8 cellular contexts compared by ENCODE assay signal in the genomic region with DNA sequence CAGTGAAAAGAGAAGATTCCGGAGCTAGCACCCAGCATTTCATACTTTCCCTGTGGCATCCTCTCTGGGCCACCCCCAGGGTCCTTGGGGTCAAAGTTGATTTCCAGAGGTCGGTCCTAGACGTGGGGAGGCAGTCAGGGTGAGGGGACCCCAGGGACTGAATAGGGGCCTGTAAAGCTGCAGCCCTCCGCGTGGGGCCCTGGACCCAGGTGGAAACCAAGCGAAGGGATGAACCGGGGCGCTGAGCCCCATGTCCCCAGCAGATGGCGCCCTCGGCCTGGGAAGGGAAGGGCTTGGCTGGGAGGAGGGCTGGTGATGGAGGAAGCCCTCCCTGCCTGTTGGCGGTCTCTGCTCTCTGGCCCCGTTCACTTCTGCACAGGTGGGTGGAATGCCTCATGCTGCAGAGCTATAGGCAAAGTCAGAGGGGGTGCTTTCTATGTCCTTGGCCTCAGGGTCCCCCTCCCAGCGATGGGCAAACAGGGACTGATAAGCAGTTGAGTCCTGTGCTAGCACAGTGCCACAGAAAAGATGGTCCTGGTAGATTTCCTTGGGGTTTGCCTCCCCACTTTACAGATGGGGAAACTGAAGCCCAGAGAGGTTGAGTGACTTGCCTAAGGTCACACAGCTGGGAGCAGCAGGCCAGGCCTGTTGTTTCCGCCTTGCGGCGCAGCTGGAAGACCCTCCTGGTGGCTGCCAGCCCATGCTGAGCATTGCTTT.
DNase-seq lines count a peak whose midpoint lies in the region; ATAC-seq lines count a peak whose summit lies in the region.

No MANE protein-coding gene starts in this region.

- intact Hi-C loops in left ventricle myocardium superior (cut with micrococcal nuclease) (no loop called here), sciatic nerve (cut with DNase I) (loop anchor here (10.0 kb wide), 2 partner anchors 339 to 439 kb away; a partner anchor contains a TSS)

- peak; percentile 59 for DNase-seq in EH (ENCODE audit: low read depth)
- DNase-seq in LoVo (ENCODE audit: low spot score), result peak; percentile 33
- peak in 4 of 5 donors; percentile 26 to 45 (median 33) for DNase-seq in T-helper 1 cell
- peak; percentile 41 for DNase-seq in amniotic stem cell (lab: John Stamatoyannopoulos, UW)
- DNase-seq in left ventricle myocardium superior, result peak; percentile 83
- peak; percentile 89 for DNase-seq in sciatic nerve (ENCODE audit: low spot score)

- ATAC-seq in left ventricle myocardium superior, result peak; percentile 77
- ATAC-seq in sciatic nerve, result peak; percentile 73
- ATAC-seq in GM21528 (IDR thresholded peaks at IDR 0.05; ENCODE audit: low FRiP score, unreplicated experiment), result no peak
- no peak for ATAC-seq in GM18520 (IDR thresholded peaks at IDR 0.05; ENCODE audit: unreplicated experiment)

Comparison
In these comparisons a context has a peak if more than half of its experiments do, and no peak if none do; other contexts are left out.
1. DNase-seq: peak in every context shown above with its lines; median percentile 89 in sciatic nerve; 83 in left ventricle myocardium superior; 59 in EH; 41 in amniotic stem cell; 33 in LoVo; 33 in T-helper 1 cell.
2. ATAC-seq: peak in left ventricle myocardium superior (single experiment) and sciatic nerve (single experiment); none in GM21528 (single experiment) and GM18520 (single experiment).